In genomic region chr3:64238971-64239667, GRCh38 we compare ENCODE assay signal across 8 cellular contexts. TPM values are rescaled to one million over a fixed set of nuclear protein-coding genes. Genes with fewer than 3 reads are reported as not detected.
A peak's percentile ranks its signal among the peaks of the same experiment; 100 is the strongest.
DNase-seq lines count a peak whose midpoint lies in the region; ATAC-seq, FAIRE-seq and TF ChIP-seq lines count a peak whose summit lies in the region.

No MANE protein-coding gene starts in this region.

- no peaks in the 10 kb centered on the region for H3K9me3 ChIP-seq in astrocyte (ENCODE audit: insufficient read depth, low read depth, low read length)
- H3K9me3 ChIP-seq in small intestine (ENCODE audit: control insufficient read depth, low read depth): no peaks in the 10 kb centered on the region

- H3K27me3 ChIP-seq in astrocyte (ENCODE audit: insufficient read depth, low read length) (no peaks in the 10 kb centered on the region), small intestine (ENCODE audit: control insufficient read depth in 2 of 2, insufficient read depth in 2 of 2, low read length in 2 of 2) (no peaks in the 10 kb centered on the region)

- no peak for ATAC-seq in HG02571 (IDR thresholded peaks at IDR 0.05; ENCODE audit: unreplicated experiment)

- no peak overlapping the region for H3K4me3 ChIP-seq in astrocyte (ENCODE audit: insufficient read depth, low read depth, low read length)
- H3K4me3 ChIP-seq in small intestine (ENCODE audit: low read depth in 1 of 2, low read length in 2 of 2): no peak overlapping the region

- peak overlapping the region; percentile 82 for H3K4me3 Mint-ChIP-seq in HFFc6
- peak overlapping the region; percentile 9 for H3K4me3 Mint-ChIP-seq in astrocyte (ENCODE audit: unreplicated experiment)

- peaks cover 3% of the 10 kb centered on the region for H4K20me1 ChIP-seq in astrocyte (ENCODE audit: insufficient read depth, low read length)

- H3K27ac ChIP-seq in astrocyte (ENCODE audit: low read depth, low read length): peak overlapping the region; percentile 91
- H3K27ac ChIP-seq in small intestine (ENCODE audit: low read depth in 1 of 2, low read length in 1 of 2): peak overlapping the region in 1 of 2 donors; percentile 25

- H3K9me3 Mint-ChIP-seq in HFFc6 (no peaks in the 10 kb centered on the region; the same call in 1 of the 2 replicates), astrocyte (ENCODE audit: unreplicated experiment) (peaks cover 2% of the 10 kb centered on the region)

- H2AFZ ChIP-seq in astrocyte (ENCODE audit: low read depth, low read length): no peak overlapping the region

- no peaks in the 10 kb centered on the region for H3K27me3 Mint-ChIP-seq in HFFc6 (ENCODE audit: insufficient read depth)
- no peaks in the 10 kb centered on the region for H3K27me3 Mint-ChIP-seq in astrocyte (ENCODE audit: low read depth, unreplicated experiment)

- H3K9ac ChIP-seq in astrocyte (ENCODE audit: low read length): peak overlapping the region; percentile 76

- peak overlapping the region; percentile 77 for H3K4me2 ChIP-seq in astrocyte (ENCODE audit: low read length)

- 21 to 36% (median 33%) methylated on average over 12 of the region's 12 CpGs for WGBS in small intestine, 3 donors

- H3K27ac Mint-ChIP-seq in HFFc6 (peak overlapping the region; percentile 75), astrocyte (ENCODE audit: unreplicated experiment) (peak overlapping the region; percentile 98)

- peak; percentile 54 for FAIRE-seq in astrocyte (lab: Jason Lieb, UNC)
- FAIRE-seq in small intestine (lab: Jason Lieb, UNC): no peak

- H3K36me3 ChIP-seq in astrocyte (ENCODE audit: insufficient read depth, low read length): peaks cover 7% of the 10 kb centered on the region
- no peaks in the 10 kb centered on the region for H3K36me3 ChIP-seq in small intestine (ENCODE audit: control insufficient read depth in 2 of 2, insufficient read depth in 2 of 2, low read length in 2 of 2)

- H3K4me1 Mint-ChIP-seq in HFFc6 (ENCODE audit: low read depth) (peaks cover 49% of the 10 kb centered on the region), astrocyte (ENCODE audit: low read depth, unreplicated experiment) (peaks cover 63% of the 10 kb centered on the region)

- peaks cover 44% of the 10 kb centered on the region for H3K36me3 Mint-ChIP-seq in HFFc6 (ENCODE audit: low read depth)
- H3K36me3 Mint-ChIP-seq in astrocyte (ENCODE audit: low read depth, unreplicated experiment): peaks cover 45% of the 10 kb centered on the region

- TF ChIP-seq CTCF in HFFc6 (IDR thresholded peaks at IDR 0.05) (no peak), astrocyte (IDR thresholded peaks at IDR 0.05; ENCODE audit: insufficient read depth, low read depth, low read length) (no peak)

- DNase-seq in HFFc6: peak; percentile 88
- peak; percentile 96 for DNase-seq in astrocyte (ENCODE audit: low read depth)
- DNase-seq in iPS DF 19.7 (ENCODE audit: low read depth, low spot score): peak; percentile 78
- DNase-seq in small intestine: peak; percentile 11
- no peak for DNase-seq in HT-29 (ENCODE audit: low spot score)
- DNase-seq in GM19240 (ENCODE audit: insufficient read length, low spot score): no peak
- no peak for DNase-seq in DMS79 (lab: John Stamatoyannopoulos, UW)

- H3K79me2 ChIP-seq in astrocyte (ENCODE audit: insufficient read depth, low read length): peaks cover 78% of the 10 kb centered on the region

- H3K4me1 ChIP-seq in astrocyte (ENCODE audit: insufficient read depth, low read length) (peaks cover 33% of the 10 kb centered on the region), small intestine (ENCODE audit: control insufficient read depth in 2 of 2, insufficient read depth in 1 of 2, low read depth in 1 of 2, low read length in 1 of 2) (peaks cover 0 to 1% of the 10 kb centered on the region in 2 donors)

RNA-seq across cellular contexts. Expression of gene PRICKLE2, which starts 13.9 kb away (rescaled TPM):
- total RNA-seq in HFFc6 (2021; fragmentation: NEBNext Ultra II Directional; extraction: Animal tissue kit (Norgen Biotek cat#: 25700)): 10 to 100 TPM; 14.0 to 21.7 (median 18.4) TPM
- 84.4 and 101 TPM in 2 replicates for total RNA-seq in astrocyte
- polyA plus RNA-seq in small intestine: 1 to 10 TPM in 1 of 3 donors, under 1 TPM in 1, not detected in 1; 0.54 to 2.5 TPM
- under 0.01 and 0.34 TPM in 2 replicates for total RNA-seq in HT-29 (2014; rRNA removed; shearing (Covaris generic))

Comparison
In these comparisons a context has a peak if more than half of its experiments do, and no peak if none do; other contexts are left out.
1. DNase-seq: peak in HFFc6 (single experiment), astrocyte (single experiment), iPS DF 19.7 (single experiment) and small intestine (single experiment); none in HT-29 (single experiment), GM19240 (single experiment) and DMS79 (single experiment).
2. RNA of gene PRICKLE2, which starts 13.9 kb away (total RNA-seq): 84.4 to 101 TPM in astrocyte and 14.0 to 21.7 TPM in HFFc6; under 0.01 to 0.34 TPM in HT-29; every median in the first group is over 10 times any median in the second.